In the genomic region with DNA sequence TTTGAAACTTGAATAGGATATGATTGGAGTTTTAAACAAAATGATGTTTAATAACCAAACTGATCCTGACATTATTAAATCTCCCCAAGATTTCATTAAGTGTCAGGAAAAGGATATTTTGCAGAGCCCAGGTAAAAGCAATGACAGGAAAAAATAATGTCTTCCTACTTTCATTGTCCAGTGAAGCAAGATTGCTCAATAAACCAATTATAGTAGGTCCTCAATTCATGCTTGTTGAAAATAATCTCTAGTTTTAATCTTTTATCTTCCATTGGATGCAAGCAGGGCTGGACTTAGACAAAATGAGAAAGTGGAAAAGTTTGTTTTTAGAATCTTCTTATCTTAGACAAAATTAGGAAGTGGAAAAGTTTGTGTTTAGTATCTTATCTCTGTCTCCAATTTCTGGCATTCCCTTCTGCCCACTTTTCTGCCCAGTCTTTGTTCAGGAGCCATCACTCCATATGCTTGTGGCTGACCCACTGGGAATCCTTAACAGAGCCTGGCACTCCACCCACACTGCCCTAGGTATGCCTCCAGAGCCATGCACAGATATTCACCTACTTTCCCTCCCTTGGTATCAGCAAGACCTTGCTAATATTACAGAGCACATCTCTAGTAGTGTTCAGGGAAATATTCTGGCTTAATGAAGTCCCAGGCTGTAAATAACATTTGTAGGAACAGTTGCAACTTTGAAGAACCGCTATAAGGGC, we compare ENCODE assay signal across 2 cellular contexts.
TF ChIP-seq lines count a peak whose summit lies in the region.

No MANE protein-coding gene starts in this region.

TF ChIP-seq in SK-N-SH, 30 proteins besides CTCF, POLR2A, EP300 and RAD21:
- TF ChIP-seq MXI1 (IDR thresholded peaks at IDR 0.05; ENCODE audit: low read depth, low read length) = no peak
- TF ChIP-seq EZH2phosphoT487 (IDR thresholded peaks at IDR 0.05; ENCODE audit: borderline replicate concordance, low read depth) = no peak
- no peak for TF ChIP-seq RFX5 (IDR thresholded peaks at IDR 0.05; ENCODE audit: low read length)
- TF ChIP-seq TCF12 (IDR thresholded peaks at IDR 0.05) = no peak
- TF ChIP-seq SMC3 (IDR thresholded peaks at IDR 0.05; ENCODE audit: low read depth, low read length) = no peak
- no peak for TF ChIP-seq FOXJ3 (CRISPR knock-in tag; IDR thresholded peaks at IDR 0.05)
- TF ChIP-seq IRF3 (IDR thresholded peaks at IDR 0.05; ENCODE audit: low read depth, low read length) = no peak
- no peak for TF ChIP-seq FOXM1 (IDR thresholded peaks at IDR 0.05; ENCODE audit: low read depth)
- TF ChIP-seq, protein P1, sequence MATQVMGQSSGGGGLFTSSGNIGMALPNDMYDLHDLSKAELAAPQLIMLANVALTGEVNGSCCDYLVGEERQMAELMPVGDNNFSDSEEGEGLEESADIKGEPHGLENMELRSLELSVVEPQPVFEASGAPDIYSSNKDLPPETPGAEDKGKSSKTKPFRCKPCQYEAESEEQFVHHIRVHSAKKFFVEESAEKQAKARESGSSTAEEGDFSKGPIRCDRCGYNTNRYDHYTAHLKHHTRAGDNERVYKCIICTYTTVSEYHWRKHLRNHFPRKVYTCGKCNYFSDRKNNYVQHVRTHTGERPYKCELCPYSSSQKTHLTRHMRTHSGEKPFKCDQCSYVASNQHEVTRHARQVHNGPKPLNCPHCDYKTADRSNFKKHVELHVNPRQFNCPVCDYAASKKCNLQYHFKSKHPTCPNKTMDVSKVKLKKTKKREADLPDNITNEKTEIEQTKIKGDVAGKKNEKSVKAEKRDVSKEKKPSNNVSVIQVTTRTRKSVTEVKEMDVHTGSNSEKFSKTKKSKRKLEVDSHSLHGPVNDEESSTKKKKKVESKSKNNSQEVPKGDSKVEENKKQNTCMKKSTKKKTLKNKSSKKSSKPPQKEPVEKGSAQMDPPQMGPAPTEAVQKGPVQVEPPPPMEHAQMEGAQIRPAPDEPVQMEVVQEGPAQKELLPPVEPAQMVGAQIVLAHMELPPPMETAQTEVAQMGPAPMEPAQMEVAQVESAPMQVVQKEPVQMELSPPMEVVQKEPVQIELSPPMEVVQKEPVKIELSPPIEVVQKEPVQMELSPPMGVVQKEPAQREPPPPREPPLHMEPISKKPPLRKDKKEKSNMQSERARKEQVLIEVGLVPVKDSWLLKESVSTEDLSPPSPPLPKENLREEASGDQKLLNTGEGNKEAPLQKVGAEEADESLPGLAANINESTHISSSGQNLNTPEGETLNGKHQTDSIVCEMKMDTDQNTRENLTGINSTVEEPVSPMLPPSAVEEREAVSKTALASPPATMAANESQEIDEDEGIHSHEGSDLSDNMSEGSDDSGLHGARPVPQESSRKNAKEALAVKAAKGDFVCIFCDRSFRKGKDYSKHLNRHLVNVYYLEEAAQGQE (IDR thresholded peaks at IDR 0.05; ENCODE audit: low read depth, low read length) = no peak
- no peak for TF ChIP-seq MAX (IDR thresholded peaks at IDR 0.05; ENCODE audit: low read depth)
- no peak for TF ChIP-seq FOSL2 (IDR thresholded peaks at IDR 0.05; ENCODE audit: borderline replicate concordance, low read depth)
- TF ChIP-seq GATA2 (CRISPR knock-in tag; IDR thresholded peaks at IDR 0.05) = no peak
- TF ChIP-seq YY1 (IDR thresholded peaks at IDR 0.05; ENCODE audit: low read depth) = no peak
- TF ChIP-seq SIN3A (IDR thresholded peaks at IDR 0.05; ENCODE audit: borderline replicate concordance, low read depth, low read length) = no peak
- TF ChIP-seq POLR2AphosphoS5 (IDR thresholded peaks at IDR 0.05; ENCODE audit: low read depth, low read length) = no peak
- no peak for TF ChIP-seq RCOR1 (IDR thresholded peaks at IDR 0.05; ENCODE audit: low read length)
- no peak for TF ChIP-seq JUND (IDR thresholded peaks at IDR 0.05)
- no peak for TF ChIP-seq GABPA (IDR thresholded peaks at IDR 0.05; ENCODE audit: low read depth)
- TF ChIP-seq NRF1 (IDR thresholded peaks at IDR 0.05; ENCODE audit: low read depth, low read length) = no peak
- TF ChIP-seq NFIC (IDR thresholded peaks at IDR 0.05; ENCODE audit: borderline replicate concordance) = no peak

TF ChIP-seq in endothelial cell of umbilical vein, 7 proteins besides CTCF, POLR2A, EP300 and RAD21:
- no peak for TF ChIP-seq GATA2 (IDR thresholded peaks at IDR 0.05; ENCODE audit: insufficient read depth, insufficient read length, low read depth, low read length)
- no peak for TF ChIP-seq POLR2AphosphoS5 (IDR thresholded peaks at IDR 0.05; ENCODE audit: insufficient read depth, low read depth, low read length)
- no peak for TF ChIP-seq MAX (IDR thresholded peaks at IDR 0.05; ENCODE audit: insufficient read depth, insufficient read length)
- no peak for TF ChIP-seq EZH2 (IDR thresholded peaks at IDR 0.05; ENCODE audit: borderline replicate concordance, low read depth, low read length, severe bottlenecking)
- no peak for TF ChIP-seq JUN (IDR thresholded peaks at IDR 0.05; ENCODE audit: borderline replicate concordance, insufficient read depth, insufficient read length, low read depth)
TF ChIP-seq in endothelial cell of umbilical vein: peak in this region for 0.
